In genomic region chr14:91573894-91574837, GRCh38 we compare ENCODE assay signal across 8 cellular contexts.
A peak's percentile ranks its signal among the peaks of the same experiment; 100 is the strongest.
DNase-seq lines count a peak whose midpoint lies in the region; ATAC-seq and TF ChIP-seq lines count a peak whose summit lies in the region.

No MANE protein-coding gene starts in this region.

- H3K27ac ChIP-seq in HUES48 (ENCODE audit: low read depth, low read length): no peak overlapping the region
- no peak overlapping the region for H3K27ac ChIP-seq in trophoblast cell (ENCODE audit: low read depth, low read length)
- H3K27ac ChIP-seq in thyroid gland: no peak overlapping the region

- peaks cover 3% of the 10 kb centered on the region for H3K27me3 Mint-ChIP-seq in activated naive CD4-positive, alpha-beta T cell treated with anti-CD3 and anti-CD28 coated beads, Interleukin-2, amount 50 U/mL, for 24 hours

- H3K4me1 ChIP-seq in HUES48 (ENCODE audit: control insufficient read depth, insufficient read depth, low read length) (no peaks in the 10 kb centered on the region), trophoblast cell (ENCODE audit: control insufficient read depth in 1 of 2, insufficient read depth in 2 of 2, low read length in 2 of 2) (peaks cover 3 to 10% of the 10 kb centered on the region in 2 experiments), thyroid gland (peaks cover 0 to 3% of the 10 kb centered on the region in 2 donors)

- H3K4ac ChIP-seq in trophoblast cell (ENCODE audit: low read depth, low read length): no peak overlapping the region

- no peak overlapping the region for H2AFZ ChIP-seq in trophoblast cell (ENCODE audit: insufficient read depth, low read length, poor library complexity)

- peak overlapping the region; percentile 53 for H3K4me3 ChIP-seq in HUES48 (ENCODE audit: low read depth, low read length)
- H3K4me3 ChIP-seq in trophoblast cell (ENCODE audit: low read depth, low read length): peak overlapping the region; percentile 63
- peak overlapping the region in 2 of 3 donors; percentile 2 to 24 for H3K4me3 ChIP-seq in thyroid gland (replicated peaks in 1 of 3)

- no peak for TF ChIP-seq CTCF in thyroid gland (IDR thresholded peaks at IDR 0.05)

- no peak overlapping the region for H3K9ac ChIP-seq in HUES48 (ENCODE audit: low read depth, low read length)
- no peak overlapping the region for H3K9ac ChIP-seq in trophoblast cell (ENCODE audit: low read length)

- H2BK5ac ChIP-seq in trophoblast cell (ENCODE audit: low read depth, low read length, poor library complexity): no peak overlapping the region

- H3K27me3 ChIP-seq in HUES48 (ENCODE audit: control insufficient read depth, insufficient read depth, low read length) (peaks cover 59% of the 10 kb centered on the region), trophoblast cell (ENCODE audit: insufficient read depth, low read length) (peaks cover 15% of the 10 kb centered on the region), thyroid gland (no peaks in the 10 kb centered on the region)

- no peaks in the 10 kb centered on the region for H3K9me3 Mint-ChIP-seq in activated naive CD4-positive, alpha-beta T cell treated with anti-CD3 and anti-CD28 coated beads, Interleukin-2, amount 50 U/mL, for 24 hours

- intact Hi-C loops in Right ventricle myocardium superior (cut with DNase I): no loop called here
- intact Hi-C loops in thyroid gland (cut with DNase I): no loop called here

- H2BK12ac ChIP-seq in trophoblast cell (ENCODE audit: low read length): no peak overlapping the region

- H3K23ac ChIP-seq in trophoblast cell (ENCODE audit: low read length): no peak overlapping the region

- peak overlapping the region; percentile 94 for H3K4me2 ChIP-seq in trophoblast cell (ENCODE audit: low read length)

- peak overlapping the region; percentile 83 for H3K4me3 Mint-ChIP-seq in activated naive CD4-positive, alpha-beta T cell treated with anti-CD3 and anti-CD28 coated beads, Interleukin-2, amount 50 U/mL, for 24 hours

- no CpG with 5 or more reads among the region's 59 CpGs for WGBS in trophoblast cell (ENCODE audit: extremely low coverage, insufficient coverage, insufficient read length)
- 4 to 8% methylated on average over 13 to 29 of the region's 59 CpGs for WGBS in thyroid gland, 2 donors

- no peak overlapping the region for H2AK5ac ChIP-seq in trophoblast cell (ENCODE audit: low read length)

- H3K27ac Mint-ChIP-seq in activated naive CD4-positive, alpha-beta T cell treated with anti-CD3 and anti-CD28 coated beads, Interleukin-2, amount 50 U/mL, for 24 hours: no peak overlapping the region

- no peak for TF ChIP-seq POLR2A in thyroid gland (IDR thresholded peaks at IDR 0.05)

- H3K79me2 ChIP-seq in trophoblast cell (ENCODE audit: control insufficient read depth, insufficient read depth, low read length, poor library complexity): no peaks in the 10 kb centered on the region

- no peaks in the 10 kb centered on the region for H3K36me3 Mint-ChIP-seq in activated naive CD4-positive, alpha-beta T cell treated with anti-CD3 and anti-CD28 coated beads, Interleukin-2, amount 50 U/mL, for 24 hours

- H3K4me1 Mint-ChIP-seq in activated naive CD4-positive, alpha-beta T cell treated with anti-CD3 and anti-CD28 coated beads, Interleukin-2, amount 50 U/mL, for 24 hours: peaks cover 17% of the 10 kb centered on the region

- no peak overlapping the region for H2BK120ac ChIP-seq in trophoblast cell (ENCODE audit: insufficient read depth, low read length, poor library complexity)

- H3K36me3 ChIP-seq in HUES48 (ENCODE audit: control insufficient read depth, insufficient read depth, low read length) (no peaks in the 10 kb centered on the region), trophoblast cell (ENCODE audit: control insufficient read depth in 1 of 2, insufficient read depth in 2 of 2, low read length in 2 of 2) (no peaks in the 10 kb centered on the region), thyroid gland (no peaks in the 10 kb centered on the region)

- H3K9me3 ChIP-seq in HUES48 (ENCODE audit: control insufficient read depth, insufficient read depth, low read length) (peaks cover 13% of the 10 kb centered on the region), trophoblast cell (ENCODE audit: insufficient read depth, low read depth, low read length) (peaks cover 7% of the 10 kb centered on the region), thyroid gland (no peaks in the 10 kb centered on the region)

- peak overlapping the region; percentile 43 for H4K8ac ChIP-seq in trophoblast cell (ENCODE audit: low read depth, low read length)

- peak overlapping the region; percentile 73 for H3K14ac ChIP-seq in trophoblast cell (ENCODE audit: low read length)

- H4K12ac ChIP-seq in trophoblast cell (ENCODE audit: low read depth, low read length): no peak overlapping the region

- peak overlapping the region; percentile 27 for H4K91ac ChIP-seq in trophoblast cell (ENCODE audit: low read depth, low read length)

- no peak overlapping the region for H3K18ac ChIP-seq in trophoblast cell (ENCODE audit: low read length)

- DNase-seq in DMS53 treated with DMSO at 0.1 percent for 48 hours (lab: John Stamatoyannopoulos, UW; ENCODE audit: unreplicated experiment): peak; percentile 51
- peak; percentile 1 for DNase-seq in SK-N-DZ (ENCODE audit: low spot score)
- peak; percentile 50 for DNase-seq in Right ventricle myocardium superior
- peak; percentile 46 to 56 for DNase-seq in trophoblast cell
- peak; percentile 53 to 56 for DNase-seq in thyroid gland

- ATAC-seq in Right ventricle myocardium superior (ENCODE audit: poor library complexity) (peak; percentile 75), GM18861 (IDR thresholded peaks at IDR 0.05; ENCODE audit: unreplicated experiment) (no peak)

- no peaks in the 10 kb centered on the region for H3K79me1 ChIP-seq in trophoblast cell (ENCODE audit: low read length)

Comparison
In these comparisons a context has a peak if more than half of its experiments do, and no peak if none do; other contexts are left out.
1. DNase-seq: peak in every context shown above with its lines; median percentile 54 in thyroid gland; 51 in DMS53 treated with DMSO at 0.1 percent for 48 hours; 51 in trophoblast cell; 50 in Right ventricle myocardium superior; 1 in SK-N-DZ.
2. H3K4me3 ChIP-seq: peak in every context shown above with its lines; median percentile 63 in trophoblast cell; 53 in HUES48; 13 in thyroid gland.